2 cellular contexts compared by ENCODE assay signal in the genomic region with DNA sequence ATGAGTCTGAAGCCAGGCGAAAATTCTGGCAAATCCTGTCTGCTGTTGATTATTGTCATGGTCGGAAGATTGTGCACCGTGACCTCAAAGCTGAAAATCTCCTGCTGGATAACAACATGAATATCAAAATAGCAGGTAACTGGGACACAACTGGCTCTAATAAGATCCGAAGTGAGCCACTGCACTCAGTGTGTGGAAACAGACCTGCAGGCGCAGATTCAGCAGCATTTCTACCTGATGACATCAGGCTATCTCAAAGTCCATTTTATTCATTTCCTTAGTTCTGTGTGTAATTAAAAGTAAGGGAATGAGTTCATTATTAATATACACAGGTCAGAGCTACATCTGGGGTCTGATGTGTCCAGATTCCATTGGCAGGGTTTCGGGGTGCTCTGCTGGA.
TF ChIP-seq lines count a peak whose summit lies in the region.

No MANE protein-coding gene starts in this region.

TF ChIP-seq in liver, 16 proteins besides CTCF, POLR2A, EP300 and RAD21 (continued from another document):
- TF ChIP-seq, protein P1, sequence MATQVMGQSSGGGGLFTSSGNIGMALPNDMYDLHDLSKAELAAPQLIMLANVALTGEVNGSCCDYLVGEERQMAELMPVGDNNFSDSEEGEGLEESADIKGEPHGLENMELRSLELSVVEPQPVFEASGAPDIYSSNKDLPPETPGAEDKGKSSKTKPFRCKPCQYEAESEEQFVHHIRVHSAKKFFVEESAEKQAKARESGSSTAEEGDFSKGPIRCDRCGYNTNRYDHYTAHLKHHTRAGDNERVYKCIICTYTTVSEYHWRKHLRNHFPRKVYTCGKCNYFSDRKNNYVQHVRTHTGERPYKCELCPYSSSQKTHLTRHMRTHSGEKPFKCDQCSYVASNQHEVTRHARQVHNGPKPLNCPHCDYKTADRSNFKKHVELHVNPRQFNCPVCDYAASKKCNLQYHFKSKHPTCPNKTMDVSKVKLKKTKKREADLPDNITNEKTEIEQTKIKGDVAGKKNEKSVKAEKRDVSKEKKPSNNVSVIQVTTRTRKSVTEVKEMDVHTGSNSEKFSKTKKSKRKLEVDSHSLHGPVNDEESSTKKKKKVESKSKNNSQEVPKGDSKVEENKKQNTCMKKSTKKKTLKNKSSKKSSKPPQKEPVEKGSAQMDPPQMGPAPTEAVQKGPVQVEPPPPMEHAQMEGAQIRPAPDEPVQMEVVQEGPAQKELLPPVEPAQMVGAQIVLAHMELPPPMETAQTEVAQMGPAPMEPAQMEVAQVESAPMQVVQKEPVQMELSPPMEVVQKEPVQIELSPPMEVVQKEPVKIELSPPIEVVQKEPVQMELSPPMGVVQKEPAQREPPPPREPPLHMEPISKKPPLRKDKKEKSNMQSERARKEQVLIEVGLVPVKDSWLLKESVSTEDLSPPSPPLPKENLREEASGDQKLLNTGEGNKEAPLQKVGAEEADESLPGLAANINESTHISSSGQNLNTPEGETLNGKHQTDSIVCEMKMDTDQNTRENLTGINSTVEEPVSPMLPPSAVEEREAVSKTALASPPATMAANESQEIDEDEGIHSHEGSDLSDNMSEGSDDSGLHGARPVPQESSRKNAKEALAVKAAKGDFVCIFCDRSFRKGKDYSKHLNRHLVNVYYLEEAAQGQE (IDR thresholded peaks at IDR 0.05): no peak
- TF ChIP-seq HNF4A (conservative IDR thresholded peaks at IDR 0.05): peak; percentile 48 to 65
TF ChIP-seq in liver: peak in this region for 3.

TF ChIP-seq in HepG2, 621 proteins besides CTCF, POLR2A, EP300 and RAD21 (continued from another document):
- TF ChIP-seq, protein P2, sequence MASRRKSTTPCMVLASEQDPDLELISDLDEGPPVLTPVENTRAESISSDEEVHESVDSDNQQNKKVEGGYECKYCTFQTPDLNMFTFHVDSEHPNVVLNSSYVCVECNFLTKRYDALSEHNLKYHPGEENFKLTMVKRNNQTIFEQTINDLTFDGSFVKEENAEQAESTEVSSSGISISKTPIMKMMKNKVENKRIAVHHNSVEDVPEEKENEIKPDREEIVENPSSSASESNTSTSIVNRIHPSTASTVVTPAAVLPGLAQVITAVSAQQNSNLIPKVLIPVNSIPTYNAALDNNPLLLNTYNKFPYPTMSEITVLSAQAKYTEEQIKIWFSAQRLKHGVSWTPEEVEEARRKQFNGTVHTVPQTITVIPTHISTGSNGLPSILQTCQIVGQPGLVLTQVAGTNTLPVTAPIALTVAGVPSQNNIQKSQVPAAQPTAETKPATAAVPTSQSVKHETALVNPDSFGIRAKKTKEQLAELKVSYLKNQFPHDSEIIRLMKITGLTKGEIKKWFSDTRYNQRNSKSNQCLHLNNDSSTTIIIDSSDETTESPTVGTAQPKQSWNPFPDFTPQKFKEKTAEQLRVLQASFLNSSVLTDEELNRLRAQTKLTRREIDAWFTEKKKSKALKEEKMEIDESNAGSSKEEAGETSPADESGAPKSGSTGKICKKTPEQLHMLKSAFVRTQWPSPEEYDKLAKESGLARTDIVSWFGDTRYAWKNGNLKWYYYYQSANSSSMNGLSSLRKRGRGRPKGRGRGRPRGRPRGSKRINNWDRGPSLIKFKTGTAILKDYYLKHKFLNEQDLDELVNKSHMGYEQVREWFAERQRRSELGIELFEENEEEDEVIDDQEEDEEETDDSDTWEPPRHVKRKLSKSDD (CRISPR knock-in tag; IDR thresholded peaks at IDR 0.05; ENCODE audit: low read depth): no peak
- TF ChIP-seq BRD4 (CRISPR knock-in tag; IDR thresholded peaks at IDR 0.05) (no peak), SIN3B (IDR thresholded peaks at IDR 0.05; ENCODE audit: low read length) (no peak), ATF1 (CRISPR knock-in tag; IDR thresholded peaks at IDR 0.05) (no peak), HMG20B (CRISPR knock-in tag; conservative IDR thresholded peaks at IDR 0.05) (no peak), BCL6 (CRISPR knock-in tag; IDR thresholded peaks at IDR 0.05) (no peak), TCF7 (IDR thresholded peaks at IDR 0.05; ENCODE audit: low read depth) (no peak), ZNF713 (CRISPR knock-in tag; IDR thresholded peaks at IDR 0.05) (no peak), ZBTB40 (IDR thresholded peaks at IDR 0.05) (no peak), ZBTB40 (CRISPR knock-in tag; IDR thresholded peaks at IDR 0.05) (no peak), FOXO1 (CRISPR knock-in tag; IDR thresholded peaks at IDR 0.05) (no peak), ZKSCAN8 (CRISPR knock-in tag; IDR thresholded peaks at IDR 0.05; ENCODE audit: borderline replicate concordance) (no peak)
- TF ChIP-seq, protein P3, sequence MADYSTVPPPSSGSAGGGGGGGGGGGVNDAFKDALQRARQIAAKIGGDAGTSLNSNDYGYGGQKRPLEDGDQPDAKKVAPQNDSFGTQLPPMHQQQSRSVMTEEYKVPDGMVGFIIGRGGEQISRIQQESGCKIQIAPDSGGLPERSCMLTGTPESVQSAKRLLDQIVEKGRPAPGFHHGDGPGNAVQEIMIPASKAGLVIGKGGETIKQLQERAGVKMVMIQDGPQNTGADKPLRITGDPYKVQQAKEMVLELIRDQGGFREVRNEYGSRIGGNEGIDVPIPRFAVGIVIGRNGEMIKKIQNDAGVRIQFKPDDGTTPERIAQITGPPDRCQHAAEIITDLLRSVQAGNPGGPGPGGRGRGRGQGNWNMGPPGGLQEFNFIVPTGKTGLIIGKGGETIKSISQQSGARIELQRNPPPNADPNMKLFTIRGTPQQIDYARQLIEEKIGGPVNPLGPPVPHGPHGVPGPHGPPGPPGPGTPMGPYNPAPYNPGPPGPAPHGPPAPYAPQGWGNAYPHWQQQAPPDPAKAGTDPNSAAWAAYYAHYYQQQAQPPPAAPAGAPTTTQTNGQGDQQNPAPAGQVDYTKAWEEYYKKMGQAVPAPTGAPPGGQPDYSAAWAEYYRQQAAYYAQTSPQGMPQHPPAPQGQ (CRISPR knock-in tag; IDR thresholded peaks at IDR 0.05; ENCODE audit: borderline replicate concordance): no peak
- TF ChIP-seq, protein P4, sequence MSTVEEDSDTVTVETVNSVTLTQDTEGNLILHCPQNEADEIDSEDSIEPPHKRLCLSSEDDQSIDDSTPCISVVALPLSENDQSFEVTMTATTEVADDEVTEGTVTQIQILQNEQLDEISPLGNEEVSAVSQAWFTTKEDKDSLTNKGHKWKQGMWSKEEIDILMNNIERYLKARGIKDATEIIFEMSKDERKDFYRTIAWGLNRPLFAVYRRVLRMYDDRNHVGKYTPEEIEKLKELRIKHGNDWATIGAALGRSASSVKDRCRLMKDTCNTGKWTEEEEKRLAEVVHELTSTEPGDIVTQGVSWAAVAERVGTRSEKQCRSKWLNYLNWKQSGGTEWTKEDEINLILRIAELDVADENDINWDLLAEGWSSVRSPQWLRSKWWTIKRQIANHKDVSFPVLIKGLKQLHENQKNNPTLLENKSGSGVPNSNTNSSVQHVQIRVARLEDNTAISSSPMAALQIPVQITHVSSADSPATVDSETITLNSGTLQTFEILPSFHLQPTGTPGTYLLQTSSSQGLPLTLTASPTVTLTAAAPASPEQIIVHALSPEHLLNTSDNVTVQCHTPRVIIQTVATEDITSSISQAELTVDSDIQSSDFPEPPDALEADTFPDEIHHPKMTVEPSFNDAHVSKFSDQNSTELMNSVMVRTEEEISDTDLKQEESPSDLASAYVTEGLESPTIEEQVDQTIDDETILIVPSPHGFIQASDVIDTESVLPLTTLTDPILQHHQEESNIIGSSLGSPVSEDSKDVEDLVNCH (CRISPR knock-in tag; IDR thresholded peaks at IDR 0.05): no peak
- TF ChIP-seq, protein P5, sequence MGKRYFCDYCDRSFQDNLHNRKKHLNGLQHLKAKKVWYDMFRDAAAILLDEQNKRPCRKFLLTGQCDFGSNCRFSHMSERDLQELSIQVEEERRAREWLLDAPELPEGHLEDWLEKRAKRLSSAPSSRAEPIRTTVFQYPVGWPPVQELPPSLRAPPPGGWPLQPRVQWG (CRISPR knock-in tag; IDR thresholded peaks at IDR 0.05; ENCODE audit: borderline replicate concordance, low read depth): no peak
